Comparison of ENCODE assay signal across 16 cellular contexts in genomic region chr6:135043854-135044253, GRCh38. TPM values are rescaled to one million over a fixed set of nuclear protein-coding genes. Genes with fewer than 3 reads are reported as not detected.
DNase-seq lines count a peak whose midpoint lies in the region; ATAC-seq and TF ChIP-seq lines count a peak whose summit lies in the region.
"Had no signal": no experiment of that assay in that cellular context is flagged by ENCODE, and none has a peak within 500 bp of the region (broad histone marks: within the 10 kb centered on the region; RNA-seq: fewer than 3 reads in every experiment).

No MANE protein-coding gene starts in this region.

- H3K4me2 ChIP-seq in Loucy (ENCODE audit: low read depth, low read length, poor library complexity, severe bottlenecking), result peak overlapping the region; percentile 26
- H3K4me2 ChIP-seq: KMS-11 had no signal

- H3K27me3 ChIP-seq in Loucy (ENCODE audit: insufficient read depth, low read length, poor library complexity, severe bottlenecking), result no peaks in the 10 kb centered on the region
- H3K27me3 ChIP-seq in HAP-1 (ENCODE audit: low read depth), result no peaks in the 10 kb centered on the region
- no peaks in the 10 kb centered on the region for H3K27me3 ChIP-seq in Peyer's patch

- H3K27ac Mint-ChIP-seq in stimulated activated effector memory CD8-positive, alpha-beta T cell treated with anti-CD3 and anti-CD28 coated beads, Interleukin-12 subunit alpha, Interleukin-12 subunit beta, amount 100 ng/mL, for 72 hours, result no peak overlapping the region

- H3K79me2 ChIP-seq in Loucy (ENCODE audit: insufficient read depth, low read length), result peaks cover 97% of the 10 kb centered on the region

- no peak overlapping the region for H3K9ac ChIP-seq in Loucy (ENCODE audit: low read depth, low read length, poor library complexity, severe bottlenecking)
- H3K9ac ChIP-seq: KMS-11 had no signal

- peaks cover 8% of the 10 kb centered on the region for H3F3A ChIP-seq in Loucy (ENCODE audit: low read depth)

- H2AFZ ChIP-seq in Loucy (ENCODE audit: low read length), result no peak overlapping the region

- peak; percentile 38 for ATAC-seq in left ventricle myocardium superior
- no peak for ATAC-seq in stimulated activated effector memory CD8-positive, alpha-beta T cell treated with anti-CD3 and anti-CD28 coated beads, Interleukin-12 subunit alpha, Interleukin-12 subunit beta, amount 100 ng/mL, for 72 hours

- H3K36me3 Mint-ChIP-seq in stimulated activated effector memory CD8-positive, alpha-beta T cell treated with anti-CD3 and anti-CD28 coated beads, Interleukin-12 subunit alpha, Interleukin-12 subunit beta, amount 100 ng/mL, for 72 hours, result peaks cover 90% of the 10 kb centered on the region

- H3K27ac ChIP-seq in Peyer's patch, result no peak overlapping the region
- H3K27ac ChIP-seq: KMS-11, RWPE1 had no signal

- H3K4me3 ChIP-seq in Loucy (ENCODE audit: low read length, poor library complexity, severe bottlenecking) (no peak overlapping the region), fibroblast of pulmonary artery (replicated peaks; ENCODE audit: low read depth, low read length) (no peak overlapping the region), HAP-1 (no peak overlapping the region), Peyer's patch (no peak overlapping the region)

- H3K36me3 ChIP-seq in Loucy (ENCODE audit: insufficient read depth, low read length), result peaks cover 55% of the 10 kb centered on the region
- peaks cover 19% of the 10 kb centered on the region for H3K36me3 ChIP-seq in HAP-1 (replicated peaks)
- peaks cover 0 to 17% (median 0%) of the 10 kb centered on the region in 3 donors for H3K36me3 ChIP-seq in Peyer's patch

- no peak for TF ChIP-seq POLR2A in Peyer's patch (IDR thresholded peaks at IDR 0.05)

- peaks cover 68% of the 10 kb centered on the region for H4K20me1 ChIP-seq in Loucy (ENCODE audit: insufficient read depth, low read length, poor library complexity, severe bottlenecking)

- H3K4me1 ChIP-seq in Loucy (ENCODE audit: insufficient read depth, low read length, poor library complexity, severe bottlenecking) (peaks cover 56% of the 10 kb centered on the region), HAP-1 (no peaks in the 10 kb centered on the region), Peyer's patch (peaks cover 0 to 4% (median 0%) of the 10 kb centered on the region in 4 donors)

- H3K9me2 ChIP-seq in Loucy (replicated peaks; ENCODE audit: low read depth, low read length), result no peaks in the 10 kb centered on the region

- H3K9me3 ChIP-seq in Loucy (ENCODE audit: insufficient read depth, low read depth, low read length), result no peaks in the 10 kb centered on the region
- no peaks in the 10 kb centered on the region for H3K9me3 ChIP-seq in HAP-1
- no peaks in the 10 kb centered on the region for H3K9me3 ChIP-seq in Peyer's patch

- DNase-seq in left ventricle myocardium superior, result no peak
- no peak for DNase-seq in cardiac septum (ENCODE audit: low spot score)
- peak; percentile 7 for DNase-seq in fibroblast of pulmonary artery (ENCODE audit: low read depth)
- no peak for DNase-seq in NCI-H1048 (lab: John Stamatoyannopoulos, UW)
- DNase-seq in stimulated activated effector memory CD8-positive, alpha-beta T cell treated with anti-CD3 and anti-CD28 coated beads, Interleukin-12 subunit alpha, Interleukin-12 subunit beta, amount 100 ng/mL, for 72 hours (ENCODE audit: low spot score in 2 of 2), result no peak
- no peak for DNase-seq in HAP-1 (ENCODE audit: low spot score in 2 of 2)
- DNase-seq in Peyer's patch, result no peak
- DNase-seq: DMS79, GDM1, NCI-H1092 treated with DMSO at 0.1 percent for 48 hours, NCI-H2107, NCI-H345, NCI-H526 had no signal

- H3K4me3 Mint-ChIP-seq in stimulated activated effector memory CD8-positive, alpha-beta T cell treated with anti-CD3 and anti-CD28 coated beads, Interleukin-12 subunit alpha, Interleukin-12 subunit beta, amount 100 ng/mL, for 72 hours, result no peak overlapping the region

- H3K4me1 Mint-ChIP-seq in stimulated activated effector memory CD8-positive, alpha-beta T cell treated with anti-CD3 and anti-CD28 coated beads, Interleukin-12 subunit alpha, Interleukin-12 subunit beta, amount 100 ng/mL, for 72 hours, result peaks cover 57% of the 10 kb centered on the region

- in situ Hi-C loops in HAP-1 (cut with MboI; ENCODE audit: low sequenced_read_pairs), result no loop called here

- no peak for TF ChIP-seq CTCF in Loucy (conservative IDR thresholded peaks at IDR 0.05; ENCODE audit: low read length)
- no peak for TF ChIP-seq CTCF in fibroblast of pulmonary artery (IDR thresholded peaks at IDR 0.05; ENCODE audit: low read length, missing control alignments)
- no peak for TF ChIP-seq CTCF in Peyer's patch (IDR thresholded peaks at IDR 0.05)

- H3K9me3 Mint-ChIP-seq in stimulated activated effector memory CD8-positive, alpha-beta T cell treated with anti-CD3 and anti-CD28 coated beads, Interleukin-12 subunit alpha, Interleukin-12 subunit beta, amount 100 ng/mL, for 72 hours, result no peaks in the 10 kb centered on the region

- intact Hi-C loops in left ventricle myocardium superior (cut with micrococcal nuclease), result no loop called here
- intact Hi-C loops in cardiac septum (cut with DNase I), result no loop called here

RNA-seq across cellular contexts. Expression of gene HBS1L, which starts 10.8 kb away (rescaled TPM):
- total RNA-seq in left ventricle myocardium superior, result 89.8 TPM
- 85.0 TPM for total RNA-seq in cardiac septum
- total RNA-seq in Peyer's patch, result 10 to 100 TPM; 25.2 to 94.1 (median 37.5) TPM
